8 cellular contexts compared by ENCODE assay signal in the genomic region with DNA sequence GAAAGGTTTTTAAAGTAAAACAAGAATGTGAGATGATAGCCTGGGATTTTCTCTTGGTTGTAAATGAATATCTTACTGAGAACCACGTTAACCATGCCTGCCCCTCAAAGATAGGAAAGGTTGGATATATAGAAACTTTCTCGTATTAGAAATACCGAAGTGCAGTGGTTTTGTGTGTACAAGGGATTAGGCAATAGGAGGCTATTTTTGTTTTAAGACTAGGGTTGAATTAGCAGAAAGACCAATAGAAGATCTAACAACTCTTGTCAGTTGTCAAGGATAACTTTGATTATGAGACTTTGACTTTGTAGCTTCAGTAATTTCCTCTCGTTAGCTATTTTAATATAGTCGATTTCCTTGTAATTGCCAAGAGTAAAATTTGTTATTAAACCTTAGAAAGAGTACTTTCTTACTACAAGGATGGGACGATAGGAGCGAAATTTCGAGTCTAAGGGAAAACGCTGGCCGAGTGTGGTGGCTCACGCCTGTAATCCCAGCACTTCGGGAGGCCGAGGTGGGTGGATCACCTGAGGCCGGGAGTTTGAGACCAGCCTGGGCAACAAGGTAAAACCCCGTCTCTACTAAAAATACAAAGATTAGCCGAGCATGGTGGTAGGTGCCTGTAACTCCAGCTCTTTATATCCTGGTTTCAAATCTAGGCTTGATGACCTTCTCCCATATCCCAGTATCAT. TPM values are rescaled to one million over a fixed set of nuclear protein-coding genes. Genes with fewer than 3 reads are reported as not detected.
A peak's percentile ranks its signal among the peaks of the same experiment; 100 is the strongest.
DNase-seq lines count a peak whose midpoint lies in the region; ATAC-seq and TF ChIP-seq lines count a peak whose summit lies in the region.

No MANE protein-coding gene starts in this region.

- H3K36me3 ChIP-seq in left ventricle myocardium inferior (no peaks in the 10 kb centered on the region), WERI-Rb-1 (0 out of 2 replicates have a peak, but pooled peaks cover 7% of the 10 kb centered on the region), iPS-15b (ENCODE audit: control insufficient read depth, insufficient read depth, low read length) (no peaks in the 10 kb centered on the region), suprapubic skin (no peaks in the 10 kb centered on the region)

- H3K4me1 ChIP-seq in left ventricle myocardium inferior: peaks cover 55% of the 10 kb centered on the region
- no peaks in the 10 kb centered on the region for H3K4me1 ChIP-seq in iPS-15b (ENCODE audit: control insufficient read depth, insufficient read depth, low read length)
- H3K4me1 ChIP-seq in suprapubic skin: peaks cover 43% of the 10 kb centered on the region

- H3K9ac ChIP-seq in iPS-15b (ENCODE audit: low read depth, low read length): no peak overlapping the region

- TF ChIP-seq EP300 in suprapubic skin (IDR thresholded peaks at IDR 0.05): no peak

- 68% methylated on average over 16 of the region's 16 CpGs for WGBS in suprapubic skin

- H3K4me3 ChIP-seq in left ventricle myocardium inferior (peak overlapping the region; percentile 89), WERI-Rb-1 (ENCODE audit: low read depth, low read length) (peak overlapping the region; percentile 96), iPS-15b (ENCODE audit: low read depth, low read length) (peak overlapping the region; percentile 86), suprapubic skin (peak overlapping the region; percentile 87)

- ATAC-seq in left cardiac atrium (no peak), HG03139 (IDR thresholded peaks at IDR 0.05; ENCODE audit: unreplicated experiment) (no peak), GM18867 (IDR thresholded peaks at IDR 0.05; ENCODE audit: unreplicated experiment) (no peak)

- H3K27me3 ChIP-seq in left ventricle myocardium inferior (ENCODE audit: low read depth) (no peaks in the 10 kb centered on the region), WERI-Rb-1 (ENCODE audit: insufficient read depth, low read depth, severe bottlenecking) (no peaks in the 10 kb centered on the region), iPS-15b (ENCODE audit: control insufficient read depth, insufficient read depth, low read length) (no peaks in the 10 kb centered on the region), suprapubic skin (no peaks in the 10 kb centered on the region)

- no peaks in the 10 kb centered on the region for H3K9me3 ChIP-seq in left ventricle myocardium inferior (replicated peaks)
- H3K9me3 ChIP-seq in WERI-Rb-1 (ENCODE audit: severe bottlenecking): no peaks in the 10 kb centered on the region
- H3K9me3 ChIP-seq in iPS-15b (ENCODE audit: control insufficient read depth, insufficient read depth, low read length): no peaks in the 10 kb centered on the region
- H3K9me3 ChIP-seq in suprapubic skin: no peaks in the 10 kb centered on the region

- intact Hi-C loops in left ventricle myocardium inferior (cut with micrococcal nuclease): loop anchor here (5.0 kb wide), 1 partner anchor 45 kb away; no protein-coding TSS in a partner anchor
- intact Hi-C loops in left cardiac atrium (cut with DNase I): loop anchor here in 1 of 2 donors (5.0 kb wide), 2 partner anchors 55 to 175 kb away; a partner anchor contains a TSS

- DNase-seq in left ventricle myocardium inferior (no peak), left cardiac atrium (no peak), WERI-Rb-1 (no peak), suprapubic skin (ENCODE audit: low spot score in 2 of 2) (no peak)
- no peak for DNase-seq in NK-92 treated with Interleukin-12 subunit alpha and Interleukin-12 subunit beta, amount 100 ng/mL, for 24 hours (lab: John Stamatoyannopoulos, UW)

- TF ChIP-seq CTCF in left ventricle myocardium inferior (IDR thresholded peaks at IDR 0.05; ENCODE audit: borderline replicate concordance) (no peak), WERI-Rb-1 (IDR thresholded peaks at IDR 0.05; ENCODE audit: low read depth, low read length) (no peak), suprapubic skin (IDR thresholded peaks at IDR 0.05) (no peak)

- no peak for TF ChIP-seq POLR2A in suprapubic skin (IDR thresholded peaks at IDR 0.05)

- H3K27ac ChIP-seq in left ventricle myocardium inferior (replicated peaks): peak overlapping the region; percentile 95
- H3K27ac ChIP-seq in WERI-Rb-1: peak overlapping the region; percentile 80
- peak overlapping the region; percentile 95 for H3K27ac ChIP-seq in suprapubic skin

RNA-seq across cellular contexts. Expression of a gene that starts 0.8 kb away (rescaled TPM):
- total RNA-seq in left ventricle myocardium inferior (21.1 TPM), left cardiac atrium (10 to 100 TPM; 20.6 to 23.1 TPM), suprapubic skin (10 to 100 TPM; 11.8 to 43.8 (median 27.2) TPM)

RNA-seq across cellular contexts. Expression of a gene that starts 1.1 kb away (rescaled TPM):
- total RNA-seq in left ventricle myocardium inferior: 28.8 TPM
- 10 to 100 TPM; 21.6 to 32.9 TPM for total RNA-seq in left cardiac atrium
- 10 to 100 TPM; 25.3 to 41.2 (median 32.4) TPM for total RNA-seq in suprapubic skin
